2 cellular contexts compared by ENCODE assay signal in the genomic region with DNA sequence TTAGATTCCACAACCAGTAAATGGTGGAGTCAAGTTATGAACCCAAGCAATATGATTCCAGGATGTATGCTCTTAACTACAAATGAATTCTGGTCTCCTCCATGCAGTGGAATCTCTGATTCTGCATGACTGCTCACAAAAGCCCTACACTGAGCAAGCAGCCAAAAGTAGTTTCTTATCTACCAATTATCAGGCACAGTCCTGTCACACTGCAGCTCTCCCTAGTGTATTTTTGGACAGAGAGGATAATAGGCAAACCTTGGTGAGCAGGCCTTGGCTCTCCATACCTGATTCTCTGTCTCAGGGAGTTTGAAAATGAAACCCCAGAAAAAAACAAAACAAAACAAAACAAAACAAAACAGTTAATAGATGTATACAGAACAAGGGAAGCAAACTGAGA.
A peak's percentile ranks its signal among the peaks of the same experiment; 100 is the strongest.
TF ChIP-seq lines count a peak whose summit lies in the region.

No MANE protein-coding gene starts in this region.

TF ChIP-seq in SK-N-SH, 30 proteins besides CTCF, POLR2A, EP300 and RAD21:
- TF ChIP-seq TEAD4 (IDR thresholded peaks at IDR 0.05; ENCODE audit: borderline replicate concordance, insufficient read depth) (no peak), CHD2 (IDR thresholded peaks at IDR 0.05; ENCODE audit: low read length, partially characterized antibody) (peak; percentile 27), RCOR1 (IDR thresholded peaks at IDR 0.05; ENCODE audit: low read length) (peak; percentile 65), RFX5 (IDR thresholded peaks at IDR 0.05; ENCODE audit: low read length) (no peak), ELF1 (IDR thresholded peaks at IDR 0.05) (no peak), GATA2 (CRISPR knock-in tag; IDR thresholded peaks at IDR 0.05) (peak; percentile 69), GABPA (IDR thresholded peaks at IDR 0.05; ENCODE audit: low read depth) (no peak), MXI1 (IDR thresholded peaks at IDR 0.05; ENCODE audit: low read depth, low read length) (0 out of 2 replicates have a peak, but pooled peaks have one; percentile 14)
- TF ChIP-seq, protein P1, sequence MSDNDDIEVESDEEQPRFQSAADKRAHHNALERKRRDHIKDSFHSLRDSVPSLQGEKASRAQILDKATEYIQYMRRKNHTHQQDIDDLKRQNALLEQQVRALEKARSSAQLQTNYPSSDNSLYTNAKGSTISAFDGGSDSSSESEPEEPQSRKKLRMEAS (IDR thresholded peaks at IDR 0.05; ENCODE audit: low read depth), result no peak
- TF ChIP-seq, protein P2, sequence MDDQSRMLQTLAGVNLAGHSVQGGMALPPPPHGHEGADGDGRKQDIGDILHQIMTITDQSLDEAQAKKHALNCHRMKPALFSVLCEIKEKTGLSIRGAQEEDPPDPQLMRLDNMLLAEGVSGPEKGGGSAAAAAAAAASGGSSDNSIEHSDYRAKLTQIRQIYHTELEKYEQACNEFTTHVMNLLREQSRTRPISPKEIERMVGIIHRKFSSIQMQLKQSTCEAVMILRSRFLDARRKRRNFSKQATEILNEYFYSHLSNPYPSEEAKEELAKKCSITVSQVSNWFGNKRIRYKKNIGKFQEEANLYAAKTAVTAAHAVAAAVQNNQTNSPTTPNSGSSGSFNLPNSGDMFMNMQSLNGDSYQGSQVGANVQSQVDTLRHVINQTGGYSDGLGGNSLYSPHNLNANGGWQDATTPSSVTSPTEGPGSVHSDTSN (IDR thresholded peaks at IDR 0.05), result no peak

TF ChIP-seq in SK-N-SH treated with all-trans-retinoic acid at 6 μM for 48 hours, 23 proteins besides CTCF, POLR2A, EP300 and RAD21:
- TF ChIP-seq ESRRG (CRISPR knock-in tag; IDR thresholded peaks at IDR 0.05) (no peak), SNAI2 (CRISPR knock-in tag; IDR thresholded peaks at IDR 0.05) (no peak), GLIS3 (CRISPR knock-in tag; IDR thresholded peaks at IDR 0.05) (no peak), ZNF565 (CRISPR knock-in tag; conservative IDR thresholded peaks at IDR 0.05; ENCODE audit: low read depth) (no peak), CSDC2 (CRISPR knock-in tag; IDR thresholded peaks at IDR 0.05) (no peak), ZC3H10 (CRISPR knock-in tag; IDR thresholded peaks at IDR 0.05) (no peak), PPARA (CRISPR knock-in tag; IDR thresholded peaks at IDR 0.05; ENCODE audit: borderline replicate concordance) (no peak), ZNF70 (CRISPR knock-in tag; IDR thresholded peaks at IDR 0.05) (no peak), ZNF8 (CRISPR knock-in tag; IDR thresholded peaks at IDR 0.05) (no peak), BACH2 (CRISPR knock-in tag; IDR thresholded peaks at IDR 0.05; ENCODE audit: borderline replicate concordance) (no peak), TOX (CRISPR knock-in tag; IDR thresholded peaks at IDR 0.05; ENCODE audit: borderline replicate concordance) (no peak), ARNTL (CRISPR knock-in tag; IDR thresholded peaks at IDR 0.05; ENCODE audit: borderline replicate concordance, low read depth) (no peak), ZFP3 (CRISPR knock-in tag; IDR thresholded peaks at IDR 0.05) (no peak)
- TF ChIP-seq, protein P3, sequence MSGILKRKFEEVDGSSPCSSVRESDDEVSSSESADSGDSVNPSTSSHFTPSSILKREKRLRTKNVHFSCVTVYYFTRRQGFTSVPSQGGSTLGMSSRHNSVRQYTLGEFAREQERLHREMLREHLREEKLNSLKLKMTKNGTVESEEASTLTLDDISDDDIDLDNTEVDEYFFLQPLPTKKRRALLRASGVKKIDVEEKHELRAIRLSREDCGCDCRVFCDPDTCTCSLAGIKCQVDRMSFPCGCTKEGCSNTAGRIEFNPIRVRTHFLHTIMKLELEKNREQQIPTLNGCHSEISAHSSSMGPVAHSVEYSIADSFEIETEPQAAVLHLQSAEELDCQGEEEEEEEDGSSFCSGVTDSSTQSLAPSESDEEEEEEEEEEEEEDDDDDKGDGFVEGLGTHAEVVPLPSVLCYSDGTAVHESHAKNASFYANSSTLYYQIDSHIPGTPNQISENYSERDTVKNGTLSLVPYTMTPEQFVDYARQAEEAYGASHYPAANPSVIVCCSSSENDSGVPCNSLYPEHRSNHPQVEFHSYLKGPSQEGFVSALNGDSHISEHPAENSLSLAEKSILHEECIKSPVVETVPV (CRISPR knock-in tag; IDR thresholded peaks at IDR 0.05), result no peak
- TF ChIP-seq, protein P4, sequence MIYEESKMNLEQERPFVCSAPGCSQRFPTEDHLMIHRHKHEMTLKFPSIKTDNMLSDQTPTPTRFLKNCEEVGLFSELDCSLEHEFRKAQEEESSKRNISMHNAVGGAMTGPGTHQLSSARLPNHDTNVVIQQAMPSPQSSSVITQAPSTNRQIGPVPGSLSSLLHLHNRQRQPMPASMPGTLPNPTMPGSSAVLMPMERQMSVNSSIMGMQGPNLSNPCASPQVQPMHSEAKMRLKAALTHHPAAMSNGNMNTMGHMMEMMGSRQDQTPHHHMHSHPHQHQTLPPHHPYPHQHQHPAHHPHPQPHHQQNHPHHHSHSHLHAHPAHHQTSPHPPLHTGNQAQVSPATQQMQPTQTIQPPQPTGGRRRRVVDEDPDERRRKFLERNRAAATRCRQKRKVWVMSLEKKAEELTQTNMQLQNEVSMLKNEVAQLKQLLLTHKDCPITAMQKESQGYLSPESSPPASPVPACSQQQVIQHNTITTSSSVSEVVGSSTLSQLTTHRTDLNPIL (CRISPR knock-in tag; IDR thresholded peaks at IDR 0.05; ENCODE audit: low read depth), result no peak
- TF ChIP-seq, protein P5, sequence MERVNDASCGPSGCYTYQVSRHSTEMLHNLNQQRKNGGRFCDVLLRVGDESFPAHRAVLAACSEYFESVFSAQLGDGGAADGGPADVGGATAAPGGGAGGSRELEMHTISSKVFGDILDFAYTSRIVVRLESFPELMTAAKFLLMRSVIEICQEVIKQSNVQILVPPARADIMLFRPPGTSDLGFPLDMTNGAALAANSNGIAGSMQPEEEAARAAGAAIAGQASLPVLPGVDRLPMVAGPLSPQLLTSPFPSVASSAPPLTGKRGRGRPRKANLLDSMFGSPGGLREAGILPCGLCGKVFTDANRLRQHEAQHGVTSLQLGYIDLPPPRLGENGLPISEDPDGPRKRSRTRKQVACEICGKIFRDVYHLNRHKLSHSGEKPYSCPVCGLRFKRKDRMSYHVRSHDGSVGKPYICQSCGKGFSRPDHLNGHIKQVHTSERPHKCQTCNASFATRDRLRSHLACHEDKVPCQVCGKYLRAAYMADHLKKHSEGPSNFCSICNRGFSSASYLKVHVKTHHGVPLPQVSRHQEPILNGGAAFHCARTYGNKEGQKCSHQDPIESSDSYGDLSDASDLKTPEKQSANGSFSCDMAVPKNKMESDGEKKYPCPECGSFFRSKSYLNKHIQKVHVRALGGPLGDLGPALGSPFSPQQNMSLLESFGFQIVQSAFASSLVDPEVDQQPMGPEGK (CRISPR knock-in tag; IDR thresholded peaks at IDR 0.05; ENCODE audit: borderline replicate concordance), result no peak
- TF ChIP-seq, protein P6, sequence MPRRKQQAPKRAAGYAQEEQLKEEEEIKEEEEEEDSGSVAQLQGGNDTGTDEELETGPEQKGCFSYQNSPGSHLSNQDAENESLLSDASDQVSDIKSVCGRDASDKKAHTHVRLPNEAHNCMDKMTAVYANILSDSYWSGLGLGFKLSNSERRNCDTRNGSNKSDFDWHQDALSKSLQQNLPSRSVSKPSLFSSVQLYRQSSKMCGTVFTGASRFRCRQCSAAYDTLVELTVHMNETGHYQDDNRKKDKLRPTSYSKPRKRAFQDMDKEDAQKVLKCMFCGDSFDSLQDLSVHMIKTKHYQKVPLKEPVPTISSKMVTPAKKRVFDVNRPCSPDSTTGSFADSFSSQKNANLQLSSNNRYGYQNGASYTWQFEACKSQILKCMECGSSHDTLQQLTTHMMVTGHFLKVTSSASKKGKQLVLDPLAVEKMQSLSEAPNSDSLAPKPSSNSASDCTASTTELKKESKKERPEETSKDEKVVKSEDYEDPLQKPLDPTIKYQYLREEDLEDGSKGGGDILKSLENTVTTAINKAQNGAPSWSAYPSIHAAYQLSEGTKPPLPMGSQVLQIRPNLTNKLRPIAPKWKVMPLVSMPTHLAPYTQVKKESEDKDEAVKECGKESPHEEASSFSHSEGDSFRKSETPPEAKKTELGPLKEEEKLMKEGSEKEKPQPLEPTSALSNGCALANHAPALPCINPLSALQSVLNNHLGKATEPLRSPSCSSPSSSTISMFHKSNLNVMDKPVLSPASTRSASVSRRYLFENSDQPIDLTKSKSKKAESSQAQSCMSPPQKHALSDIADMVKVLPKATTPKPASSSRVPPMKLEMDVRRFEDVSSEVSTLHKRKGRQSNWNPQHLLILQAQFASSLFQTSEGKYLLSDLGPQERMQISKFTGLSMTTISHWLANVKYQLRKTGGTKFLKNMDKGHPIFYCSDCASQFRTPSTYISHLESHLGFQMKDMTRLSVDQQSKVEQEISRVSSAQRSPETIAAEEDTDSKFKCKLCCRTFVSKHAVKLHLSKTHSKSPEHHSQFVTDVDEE (CRISPR knock-in tag; IDR thresholded peaks at IDR 0.05), result no peak
- TF ChIP-seq, protein P7, sequence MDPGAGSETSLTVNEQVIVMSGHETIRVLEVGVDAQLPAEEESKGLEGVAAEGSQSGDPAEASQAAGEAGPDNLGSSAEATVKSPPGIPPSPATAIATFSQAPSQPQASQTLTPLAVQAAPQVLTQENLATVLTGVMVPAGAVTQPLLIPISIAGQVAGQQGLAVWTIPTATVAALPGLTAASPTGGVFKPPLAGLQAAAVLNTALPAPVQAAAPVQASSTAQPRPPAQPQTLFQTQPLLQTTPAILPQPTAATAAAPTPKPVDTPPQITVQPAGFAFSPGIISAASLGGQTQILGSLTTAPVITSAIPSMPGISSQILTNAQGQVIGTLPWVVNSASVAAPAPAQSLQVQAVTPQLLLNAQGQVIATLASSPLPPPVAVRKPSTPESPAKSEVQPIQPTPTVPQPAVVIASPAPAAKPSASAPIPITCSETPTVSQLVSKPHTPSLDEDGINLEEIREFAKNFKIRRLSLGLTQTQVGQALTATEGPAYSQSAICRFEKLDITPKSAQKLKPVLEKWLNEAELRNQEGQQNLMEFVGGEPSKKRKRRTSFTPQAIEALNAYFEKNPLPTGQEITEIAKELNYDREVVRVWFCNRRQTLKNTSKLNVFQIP (CRISPR knock-in tag; IDR thresholded peaks at IDR 0.05; ENCODE audit: borderline replicate concordance, low read depth), result no peak
